Comparison of ENCODE assay signal across 1 cellular context in genomic region chr20:3788685-3789155, GRCh38.
TF ChIP-seq lines count a peak whose summit lies in the region.

No MANE protein-coding gene starts in this region.

TF ChIP-seq in GM23338, 12 proteins besides CTCF, POLR2A, EP300 and RAD21 (continued from another document):
- TF ChIP-seq ZNF462 (CRISPR knock-in tag; IDR thresholded peaks at IDR 0.05) (no peak), CREB1 (CRISPR knock-in tag; IDR thresholded peaks at IDR 0.05; ENCODE audit: low read depth) (no peak), ZNF331 (CRISPR knock-in tag; IDR thresholded peaks at IDR 0.05; ENCODE audit: low read depth) (no peak), EZH2 (IDR thresholded peaks at IDR 0.05; ENCODE audit: low read depth, unreplicated experiment) (no peak), EZH2phosphoT487 (IDR thresholded peaks at IDR 0.05; ENCODE audit: unreplicated experiment) (no peak), ZNF114 (CRISPR knock-in tag; IDR thresholded peaks at IDR 0.05) (no peak)
- TF ChIP-seq, protein P1, sequence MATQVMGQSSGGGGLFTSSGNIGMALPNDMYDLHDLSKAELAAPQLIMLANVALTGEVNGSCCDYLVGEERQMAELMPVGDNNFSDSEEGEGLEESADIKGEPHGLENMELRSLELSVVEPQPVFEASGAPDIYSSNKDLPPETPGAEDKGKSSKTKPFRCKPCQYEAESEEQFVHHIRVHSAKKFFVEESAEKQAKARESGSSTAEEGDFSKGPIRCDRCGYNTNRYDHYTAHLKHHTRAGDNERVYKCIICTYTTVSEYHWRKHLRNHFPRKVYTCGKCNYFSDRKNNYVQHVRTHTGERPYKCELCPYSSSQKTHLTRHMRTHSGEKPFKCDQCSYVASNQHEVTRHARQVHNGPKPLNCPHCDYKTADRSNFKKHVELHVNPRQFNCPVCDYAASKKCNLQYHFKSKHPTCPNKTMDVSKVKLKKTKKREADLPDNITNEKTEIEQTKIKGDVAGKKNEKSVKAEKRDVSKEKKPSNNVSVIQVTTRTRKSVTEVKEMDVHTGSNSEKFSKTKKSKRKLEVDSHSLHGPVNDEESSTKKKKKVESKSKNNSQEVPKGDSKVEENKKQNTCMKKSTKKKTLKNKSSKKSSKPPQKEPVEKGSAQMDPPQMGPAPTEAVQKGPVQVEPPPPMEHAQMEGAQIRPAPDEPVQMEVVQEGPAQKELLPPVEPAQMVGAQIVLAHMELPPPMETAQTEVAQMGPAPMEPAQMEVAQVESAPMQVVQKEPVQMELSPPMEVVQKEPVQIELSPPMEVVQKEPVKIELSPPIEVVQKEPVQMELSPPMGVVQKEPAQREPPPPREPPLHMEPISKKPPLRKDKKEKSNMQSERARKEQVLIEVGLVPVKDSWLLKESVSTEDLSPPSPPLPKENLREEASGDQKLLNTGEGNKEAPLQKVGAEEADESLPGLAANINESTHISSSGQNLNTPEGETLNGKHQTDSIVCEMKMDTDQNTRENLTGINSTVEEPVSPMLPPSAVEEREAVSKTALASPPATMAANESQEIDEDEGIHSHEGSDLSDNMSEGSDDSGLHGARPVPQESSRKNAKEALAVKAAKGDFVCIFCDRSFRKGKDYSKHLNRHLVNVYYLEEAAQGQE (IDR thresholded peaks at IDR 0.05; ENCODE audit: unreplicated experiment) = no peak
- TF ChIP-seq, protein P2, sequence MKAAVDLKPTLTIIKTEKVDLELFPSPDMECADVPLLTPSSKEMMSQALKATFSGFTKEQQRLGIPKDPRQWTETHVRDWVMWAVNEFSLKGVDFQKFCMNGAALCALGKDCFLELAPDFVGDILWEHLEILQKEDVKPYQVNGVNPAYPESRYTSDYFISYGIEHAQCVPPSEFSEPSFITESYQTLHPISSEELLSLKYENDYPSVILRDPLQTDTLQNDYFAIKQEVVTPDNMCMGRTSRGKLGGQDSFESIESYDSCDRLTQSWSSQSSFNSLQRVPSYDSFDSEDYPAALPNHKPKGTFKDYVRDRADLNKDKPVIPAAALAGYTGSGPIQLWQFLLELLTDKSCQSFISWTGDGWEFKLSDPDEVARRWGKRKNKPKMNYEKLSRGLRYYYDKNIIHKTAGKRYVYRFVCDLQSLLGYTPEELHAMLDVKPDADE (IDR thresholded peaks at IDR 0.05) = no peak
